Comparison of ENCODE assay signal across 33 cellular contexts in genomic region chr12:68619541-68619940, GRCh38. TPM values are rescaled to one million over a fixed set of nuclear protein-coding genes. Genes with fewer than 3 reads are reported as not detected.
DNase-seq lines count a peak whose midpoint lies in the region; ATAC-seq, FAIRE-seq and TF ChIP-seq lines count a peak whose summit lies in the region.
"Had no signal": no experiment of that assay in that cellular context is flagged by ENCODE, and none has a peak within 500 bp of the region (broad histone marks: within the 10 kb centered on the region; RNA-seq: fewer than 3 reads in every experiment).

No MANE protein-coding gene starts in this region.

- no peaks in the 10 kb centered on the region for H3K9me2 ChIP-seq in DOHH2 (replicated peaks; ENCODE audit: control insufficient read depth, low read length)

- ATAC-seq in A549 (no peak), natural killer cell (no peak)
- ATAC-seq: gastrocnemius medialis had no signal

- H3K79me2 ChIP-seq in DOHH2 (ENCODE audit: control insufficient read depth, low read length): peaks cover 100% of the 10 kb centered on the region

- TF ChIP-seq POLR2A in A549 (IDR thresholded peaks at IDR 0.05; ENCODE audit: low read length): no peak
- no peak for TF ChIP-seq POLR2A in prostate gland (IDR thresholded peaks at IDR 0.05)

- no peak overlapping the region for H3K27ac ChIP-seq in A549
- no peak overlapping the region for H3K27ac ChIP-seq in DOHH2 (ENCODE audit: low read depth, low read length)
- no peak overlapping the region for H3K27ac ChIP-seq in prostate gland
- H3K27ac ChIP-seq: adrenal gland, BLaER1, brain microvascular endothelial cell, esophagus muscularis mucosa, Peyer's patch, SJSA1 had no signal

- POLR2A ChIA-PET in A549 (lab: Yijun Ruan, JAX): no interaction called here

- no peak for TF ChIP-seq RAD21 in A549 (conservative IDR thresholded peaks at IDR 0.05 in 1 of 2, IDR thresholded peaks at IDR 0.05 in 1 of 2)

- H3K4me1 Mint-ChIP-seq in activated naive CD8-positive, alpha-beta T cell (ENCODE audit: low read depth): peaks cover 82% of the 10 kb centered on the region
- peaks cover 79 to 85% of the 10 kb centered on the region in 2 donors for H3K4me1 Mint-ChIP-seq in natural killer cell

- H3K4me2 ChIP-seq in A549: peak overlapping the region; percentile 15; the same call in 2 of the 3 replicates
- peak overlapping the region; percentile 28 for H3K4me2 ChIP-seq in DOHH2 (ENCODE audit: low read length)

- intact Hi-C loops in natural killer cell (cut with micrococcal nuclease): no loop called here
- intact Hi-C loops in prostate gland (cut with DNase I): no loop called here

- CTCF ChIA-PET in A549 (lab: Yijun Ruan, JAX): interaction anchor here (1.6 kb wide), 1 partner anchor 260 kb away, joined by 4 read pairs; no protein-coding TSS in a partner anchor

- no peaks in the 10 kb centered on the region for H3K9me3 Mint-ChIP-seq in activated naive CD8-positive, alpha-beta T cell (ENCODE audit: low read depth)
- H3K9me3 Mint-ChIP-seq in natural killer cell: no peaks in the 10 kb centered on the region

- H3K36me3 ChIP-seq in DOHH2 (ENCODE audit: control insufficient read depth, low read length): peaks cover 66% of the 10 kb centered on the region
- H3K36me3 ChIP-seq in prostate gland: no peaks in the 10 kb centered on the region
- H3K36me3 ChIP-seq: adrenal gland, brain microvascular endothelial cell, esophagus muscularis mucosa, gastrocnemius medialis, sigmoid colon had no signal

- no peaks in the 10 kb centered on the region for H3K27me3 ChIP-seq in DOHH2 (ENCODE audit: control insufficient read depth, low read length)
- H3K27me3 ChIP-seq in prostate gland (replicated peaks; ENCODE audit: insufficient read depth): no peaks in the 10 kb centered on the region
- H3K27me3 ChIP-seq: adrenal gland, BLaER1, brain microvascular endothelial cell, esophagus muscularis mucosa, gastrocnemius medialis, Peyer's patch, sigmoid colon, SJSA1 had no signal

- no peak for TF ChIP-seq EP300 in A549 (IDR thresholded peaks at IDR 0.05)

- DNase-seq in A549 (ENCODE audit: low read depth in 1 of 2, low spot score in 1 of 2) (no peak), natural killer cell (no peak), prostate gland (ENCODE audit: low spot score) (no peak), SIG-M5 treated with dmso at 0.1 percent for 504 hours (lab: John Stamatoyannopoulos, UW; ENCODE audit: unreplicated experiment) (no peak), GF-D8 (lab: John Stamatoyannopoulos, UW) (no peak)
- DNase-seq in stimulated activated CD4-positive, alpha-beta T cell treated with anti-CD3 and anti-CD28 coated beads, Interleukin-12 subunit alpha, Interleukin-12 subunit beta, amount 100 ng/mL, for 4 hours: no peak
- DNase-seq: ACHN; activated CD4-positive, alpha-beta T cell treated with anti-CD3 and anti-CD28 coated beads for 48 hours; activated effector memory CD4-positive, alpha-beta T cell treated with Interleukin-2 at 50 U/mL for 16 hours; adrenal gland; brain microvascular endothelial cell; effector CD8-positive, alpha-beta T cell; EL; gastrocnemius medialis; hypothalamus; MV-4-11; NCI-H1694; NCI-H524; NK-92 treated with Interleukin-12 subunit alpha and Interleukin-12 subunit beta, amount 100 ng/mL, for 24 hours; Peyer's patch; sigmoid colon; stimulated activated CD8-positive, alpha-beta memory T cell treated with anti-CD3 and anti-CD28 coated beads, Interleukin-4, amount 100 ng/mL, for 48 hours; substantia nigra; T-helper 2 cell had no signal

- H4K20me1 ChIP-seq in DOHH2 (ENCODE audit: control insufficient read depth, insufficient read depth, low read depth, low read length): peaks cover 46% of the 10 kb centered on the region

- no peak for FAIRE-seq in A549 (lab: Jason Lieb, UNC)
- FAIRE-seq: HTR-8/SVneo, islet of Langerhans had no signal

- H3F3A ChIP-seq in DOHH2 (ENCODE audit: control insufficient read depth, insufficient read depth): peaks cover 9% of the 10 kb centered on the region

- H3K4me3 Mint-ChIP-seq in activated naive CD8-positive, alpha-beta T cell: peak overlapping the region; percentile 60
- H3K4me3 Mint-ChIP-seq in natural killer cell: peak overlapping the region; percentile 78

- peaks cover 3% of the 10 kb centered on the region for H3K36me3 Mint-ChIP-seq in activated naive CD8-positive, alpha-beta T cell
- H3K36me3 Mint-ChIP-seq in natural killer cell: no peaks in the 10 kb centered on the region

- H3K27ac Mint-ChIP-seq in activated naive CD8-positive, alpha-beta T cell: peak overlapping the region; percentile 66
- peak overlapping the region; percentile 84 to 95 for H3K27ac Mint-ChIP-seq in natural killer cell
- H3K27ac Mint-ChIP-seq: progenitor cell of endocrine pancreas had no signal

- H3K4me3 ChIP-seq in A549 (no peak overlapping the region), DOHH2 (ENCODE audit: low read length) (no peak overlapping the region), prostate gland (no peak overlapping the region)
- H3K4me3 ChIP-seq: adrenal gland, BLaER1, esophagus muscularis mucosa, gastrocnemius medialis, HAP-1, Peyer's patch, sigmoid colon, SJSA1 had no signal

- TF ChIP-seq CTCF in A549 (IDR thresholded peaks at IDR 0.05) (no peak), DOHH2 (IDR thresholded peaks at IDR 0.05; ENCODE audit: low read depth, low read length, poor library complexity, severe bottlenecking) (no peak), natural killer cell (IDR thresholded peaks at IDR 0.05) (no peak), prostate gland (IDR thresholded peaks at IDR 0.05) (no peak)

- H3K9me3 ChIP-seq in A549 (no peaks in the 10 kb centered on the region), DOHH2 (ENCODE audit: control insufficient read depth, insufficient read depth, low read length) (no peaks in the 10 kb centered on the region), prostate gland (no peaks in the 10 kb centered on the region)
- H3K9me3 ChIP-seq: adrenal gland, esophagus muscularis mucosa, gastrocnemius medialis, HAP-1, Peyer's patch, sigmoid colon, SJSA1 had no signal

- H3K27me3 Mint-ChIP-seq in activated naive CD8-positive, alpha-beta T cell: no peaks in the 10 kb centered on the region
- H3K27me3 Mint-ChIP-seq in natural killer cell (ENCODE audit: low read depth in 2 of 2): no peaks in the 10 kb centered on the region
- H3K27me3 Mint-ChIP-seq: progenitor cell of endocrine pancreas had no signal

- H3K4me1 ChIP-seq in A549: peaks cover 62% of the 10 kb centered on the region; the same call in 2 of the 3 replicates
- H3K4me1 ChIP-seq in DOHH2 (ENCODE audit: control insufficient read depth, low read length): peaks cover 93% of the 10 kb centered on the region
- no peaks in the 10 kb centered on the region for H3K4me1 ChIP-seq in prostate gland (replicated peaks)

TF ChIP-seq in A549, 52 proteins besides CTCF, POLR2A, EP300 and RAD21:
- TF ChIP-seq JUNB (IDR thresholded peaks at IDR 0.05): no peak
- no peak for TF ChIP-seq HEYL (CRISPR knock-in tag; IDR thresholded peaks at IDR 0.05)
- TF ChIP-seq SREBF2 (IDR thresholded peaks at IDR 0.05): no peak
- TF ChIP-seq HOXA7 (CRISPR knock-in tag; IDR thresholded peaks at IDR 0.05): no peak
- no peak for TF ChIP-seq CEBPB (IDR thresholded peaks at IDR 0.05)
- no peak for TF ChIP-seq HOXB13 (CRISPR knock-in tag; IDR thresholded peaks at IDR 0.05; ENCODE audit: low read depth)
TF ChIP-seq in A549: peak in this region for 0.

RNA-seq across cellular contexts. Expression of gene RAP1B, which starts 8.8 kb away (rescaled TPM):
- polyA plus RNA-seq in A549 (2011; rRNA removed) (226 and 305 TPM in 2 replicates), A549 (2017; fragmentation: RNase III; extraction: RNeasy Plus Mini Kit Qiagen cat#74134 plus additional on column Dnase treatment) (196 to 206 TPM (median 205 TPM) in 3 replicates)
- 109 TPM in 2 replicates for polyA plus RNA-seq in A549 (2012; cell fraction: cytosol; rRNA removed)
- 41.2 and 57.7 TPM in 2 replicates for polyA plus RNA-seq in A549 (2012; cell fraction: nucleus; rRNA removed)
- 42.7 and 43.8 TPM in 2 replicates for polyA minus RNA-seq in A549 (2011; rRNA and poly(A)+ RNA removed)
- total RNA-seq in natural killer cell (100 to 1,000 TPM; 517 to 664 (median 572) TPM), prostate gland (100 to 1,000 TPM; 105 to 145 TPM)
